ENCODE assay signal across 13 cellular contexts in genomic region chr4:150584198-150584593, GRCh38. TPM values are rescaled to one million over a fixed set of nuclear protein-coding genes. Genes with fewer than 3 reads are reported as not detected.
A peak's percentile ranks its signal among the peaks of the same experiment; 100 is the strongest.
DNase-seq lines count a peak whose midpoint lies in the region.
"Had no signal": no experiment of that assay in that cellular context is flagged by ENCODE, and none has a peak within 500 bp of the region (broad histone marks: within the 10 kb centered on the region; RNA-seq: fewer than 3 reads in every experiment).

No MANE protein-coding gene starts in this region.

- H3K79me2 ChIP-seq in mesendoderm (ENCODE audit: control insufficient read depth, insufficient read depth, low read length), result no peaks in the 10 kb centered on the region

- WGBS in ectodermal cell, 2 experiments, result 6 to 9% methylated on average over 4 of the region's 6 CpGs
- WGBS in mesendoderm (ENCODE audit: extremely low coverage, insufficient coverage, low lambda C conversion rate), result no CpG with 5 or more reads among the region's 6 CpGs

- no peak overlapping the region for H3K56ac ChIP-seq in mesendoderm (ENCODE audit: low read length)

- peak overlapping the region; percentile 55 for H3K4me3 ChIP-seq in MG63
- H3K4me3 ChIP-seq in ectodermal cell (ENCODE audit: insufficient read depth, low read depth, low read length), result peak overlapping the region; percentile 65
- no peak overlapping the region for H3K4me3 ChIP-seq in mesendoderm (ENCODE audit: low read length)
- H3K4me3 ChIP-seq in stomach smooth muscle (ENCODE audit: low read length in 2 of 2), result peak overlapping the region; percentile 69 to 74
- H3K4me3 ChIP-seq: prostate gland had no signal

- no peaks in the 10 kb centered on the region for H3K79me1 ChIP-seq in mesendoderm (ENCODE audit: low read length)

- H3K18ac ChIP-seq in mesendoderm (ENCODE audit: low read length), result no peak overlapping the region

- H3K23ac ChIP-seq in mesendoderm (ENCODE audit: low read length), result no peak overlapping the region

- peaks cover 9% of the 10 kb centered on the region; the same call in 1 of the 2 replicates for H3K27me3 ChIP-seq in MG63
- peaks cover 68% of the 10 kb centered on the region for H3K27me3 ChIP-seq in ectodermal cell (ENCODE audit: control insufficient read depth, insufficient read depth, low read length, poor library complexity, severe bottlenecking)
- H3K27me3 ChIP-seq in mesendoderm (ENCODE audit: insufficient read depth, low read length, poor library complexity), result peaks cover 4% of the 10 kb centered on the region
- peaks cover 0 to 8% of the 10 kb centered on the region in 2 donors for H3K27me3 ChIP-seq in stomach smooth muscle (ENCODE audit: control insufficient read depth in 1 of 2, insufficient read depth in 2 of 2, low read length in 2 of 2)
- H3K27me3 ChIP-seq: breast epithelium, upper lobe of right lung had no signal

- no peak overlapping the region for H4K5ac ChIP-seq in mesendoderm (ENCODE audit: low read length)

- H3K36me3 ChIP-seq in MG63, result no peaks in the 10 kb centered on the region
- no peaks in the 10 kb centered on the region for H3K36me3 ChIP-seq in ectodermal cell (ENCODE audit: control insufficient read depth, insufficient read depth, low read length)
- H3K36me3 ChIP-seq in mesendoderm (ENCODE audit: control insufficient read depth, insufficient read depth, low read length), result no peaks in the 10 kb centered on the region
- no peaks in the 10 kb centered on the region for H3K36me3 ChIP-seq in stomach smooth muscle (ENCODE audit: control insufficient read depth in 2 of 2, insufficient read depth in 2 of 2, low read length in 2 of 2)
- H3K36me3 ChIP-seq: breast epithelium, prostate gland, upper lobe of right lung had no signal

- H3K9ac ChIP-seq in mesendoderm (ENCODE audit: low read length) (no peak overlapping the region), stomach smooth muscle (ENCODE audit: low read length in 2 of 2) (peak overlapping the region; percentile 23 to 58)

- H3K4me2 ChIP-seq in mesendoderm (ENCODE audit: low read length), result peak overlapping the region; percentile 99

- no peak overlapping the region for H2BK15ac ChIP-seq in mesendoderm (replicated peaks; ENCODE audit: low read depth)

- H3K9me3 ChIP-seq in MG63 (no peaks in the 10 kb centered on the region), ectodermal cell (ENCODE audit: control insufficient read depth, low read length) (no peaks in the 10 kb centered on the region), stomach smooth muscle (ENCODE audit: control insufficient read depth in 2 of 2, low read length in 2 of 2) (peaks cover 0 to 4% of the 10 kb centered on the region in 2 donors)
- H3K9me3 ChIP-seq: prostate gland, upper lobe of right lung had no signal

- no peak overlapping the region for H3K4ac ChIP-seq in mesendoderm (ENCODE audit: low read depth, low read length)

- H3K27ac ChIP-seq in ectodermal cell (ENCODE audit: insufficient read depth, low read depth, low read length, poor library complexity, severe bottlenecking), result no peak overlapping the region
- no peak overlapping the region for H3K27ac ChIP-seq in mesendoderm (ENCODE audit: low read depth, low read length)
- peak overlapping the region; percentile 49 for H3K27ac ChIP-seq in stomach smooth muscle (ENCODE audit: low read length)
- H3K27ac ChIP-seq: breast epithelium, prostate gland, upper lobe of right lung had no signal

- H2BK5ac ChIP-seq in mesendoderm (ENCODE audit: low read length), result no peak overlapping the region

- H4K8ac ChIP-seq in mesendoderm (ENCODE audit: low read depth, low read length), result no peak overlapping the region

- H2AK5ac ChIP-seq in mesendoderm (ENCODE audit: low read length), result no peak overlapping the region

- no peak for DNase-seq in MG63
- no peak for DNase-seq in mesendoderm
- DNase-seq in activated CD8-positive, alpha-beta memory T cell treated with anti-CD3 and anti-CD28 coated beads, Interleukin-2, amount 50 U/mL, for 48 hours, result no peak
- no peak for DNase-seq in NCI-H1105 treated with DMSO at 0.1 percent for 48 hours (lab: John Stamatoyannopoulos, UW)
- DNase-seq in NCI-H1048 (lab: John Stamatoyannopoulos, UW), result no peak
- DNase-seq: DND-41, NCI-H2171 treated with DMSO at 0.1 percent for 48 hours, upper lobe of right lung had no signal

- H2BK120ac ChIP-seq in mesendoderm (ENCODE audit: low read depth, low read length), result no peak overlapping the region

- H3K4me1 ChIP-seq in ectodermal cell (ENCODE audit: control insufficient read depth, insufficient read depth, low read length) (peaks cover 3% of the 10 kb centered on the region), mesendoderm (ENCODE audit: control insufficient read depth, low read depth, low read length) (peaks cover 4% of the 10 kb centered on the region), stomach smooth muscle (ENCODE audit: control insufficient read depth, insufficient read depth, low read length) (peaks cover 3% of the 10 kb centered on the region)
- H3K4me1 ChIP-seq: breast epithelium, prostate gland, upper lobe of right lung had no signal

RNA-seq across cellular contexts. Expression of gene MAB21L2, which starts 2.2 kb away (rescaled TPM):
- 0.07 TPM in 1 of 2 replicates, not detected in the other for total RNA-seq in MG63 (2014; rRNA removed; shearing (Covaris generic); ENCODE audit: low replicate concordance)
- 43.0 TPM for polyA plus RNA-seq in ectodermal cell (2013, experiment 1 of 4)
- 53.2 TPM for polyA plus RNA-seq in ectodermal cell (2013, experiment 2 of 4)
- polyA plus RNA-seq in ectodermal cell (2013, experiment 3 of 4), result 39.3 TPM
- polyA plus RNA-seq in ectodermal cell (2013, experiment 4 of 4), result 47.2 TPM
- 0.06 TPM for polyA plus RNA-seq in mesendoderm (2013, experiment 1 of 2)
- polyA plus RNA-seq in mesendoderm (2013, experiment 2 of 2), result 0.06 TPM
- total RNA-seq: activated CD8-positive, alpha-beta memory T cell treated with anti-CD3 and anti-CD28 coated beads for 36 hours; upper lobe of right lung had no signal
